In genomic region chr17:18370761-18371160, GRCh38 we compare ENCODE assay signal across 28 cellular contexts. TPM values are rescaled to one million over a fixed set of nuclear protein-coding genes. Genes with fewer than 3 reads are reported as not detected.
"Had no signal": no experiment of that assay in that cellular context is flagged by ENCODE, and none has a peak within 500 bp of the region (broad histone marks: within the 10 kb centered on the region; RNA-seq: fewer than 3 reads in every experiment).

No MANE protein-coding gene starts in this region.

- H3K36me3 Mint-ChIP-seq: stimulated activated effector memory CD8-positive, alpha-beta T cell treated with anti-CD3 and anti-CD28 coated beads, Interleukin-12 subunit alpha, Interleukin-12 subunit beta, amount 100 ng/mL, for 72 hours; stimulated activated memory B cell treated with anti-CD40 and anti-IgM and Interleukin-4, amounts not matched to agents 10 μg/mL and 1 μg/mL and 100 μg/mL, for 72 hours; type B pancreatic cell had no signal

- DNase-seq: stimulated activated CD4-positive, alpha-beta T cell treated with anti-CD3 and anti-CD28 coated beads, Interleukin-2, amount 100 ng/mL, for 48 hours; stimulated activated CD4-positive, alpha-beta T cell treated with anti-CD3 and anti-CD28 coated beads, Interleukin-4, amount 100 ng/mL, for 1 hour; stimulated activated CD4-positive, alpha-beta T cell treated with anti-CD3 and anti-CD28 coated beads, Interleukin-4, amount 100 ng/mL, for 24 hours; stimulated activated CD4-positive, alpha-beta T cell treated with anti-CD3 and anti-CD28 coated beads, Interleukin-4, amount 100 ng/mL, for 4 hours; stimulated activated CD8-positive, alpha-beta memory T cell treated with anti-CD3 and anti-CD28 coated beads, Interleukin-4, amount 100 ng/mL, for 48 hours; stimulated activated naive B cell treated with anti-CD40 and anti-IgM and Interleukin-4, amounts not matched to agents 10 μg/mL and 1 μg/mL and 100 μg/mL, for 72 hours; stimulated activated naive CD4-positive, alpha-beta T cell; stimulated activated naive CD4-positive, alpha-beta T cell treated with Interleukin-2 at 50 U/mL for 16 hours; stimulated activated naive CD8-positive, alpha-beta T cell treated with anti-CD3 and anti-CD28 coated beads, Interleukin-15, amount 100 ng/mL, for 72 hours; stimulated activated naive CD8-positive, alpha-beta T cell treated with anti-CD3 and anti-CD28 coated beads, Interleukin-15, Interleukin-2, amounts not matched to agents 100 U/mL and 50 U/mL, for 24 hours; stomach; substantia nigra; testis; thyroid gland; tibial artery; transverse colon; upper lobe of left lung; uterus had no signal

- H3K27ac ChIP-seq: stomach, suprapubic skin, testis, thoracic aorta, thyroid gland, tibial artery, tibial nerve, transverse colon, upper lobe of left lung, uterus, vagina had no signal

- FAIRE-seq: urothelium cell line had no signal

- H3K4me3 ChIP-seq: stomach, suprapubic skin, testis, thoracic aorta, thyroid gland, tibial artery, tibial nerve, transverse colon, upper lobe of left lung, uterus, vagina had no signal

- H3K27ac Mint-ChIP-seq: stimulated activated effector memory CD8-positive, alpha-beta T cell treated with anti-CD3 and anti-CD28 coated beads, Interleukin-12 subunit alpha, Interleukin-12 subunit beta, amount 100 ng/mL, for 72 hours; stimulated activated memory B cell treated with anti-CD40 and anti-IgM and Interleukin-4, amounts not matched to agents 10 μg/mL and 1 μg/mL and 100 μg/mL, for 72 hours; stimulated activated naive B cell treated with anti-CD40 and anti-IgM and Interleukin-4, amounts not matched to agents 10 μg/mL and 1 μg/mL and 100 μg/mL, for 72 hours; stimulated activated naive CD8-positive, alpha-beta T cell treated with anti-CD3 and anti-CD28 coated beads, Interleukin-15, amount 100 ng/mL, for 72 hours; stimulated activated naive CD8-positive, alpha-beta T cell treated with anti-CD3 and anti-CD28 coated beads, Interleukin-15, Interleukin-2, amounts not matched to agents 100 ng/mL and 50 ng/mL, for 24 hours; type B pancreatic cell had no signal

- ATAC-seq: stimulated activated naive CD8-positive, alpha-beta T cell treated with anti-CD3 and anti-CD28 coated beads, Interleukin-15, amount 100 ng/mL, for 72 hours; stimulated activated naive CD8-positive, alpha-beta T cell treated with anti-CD3 and anti-CD28 coated beads, Interleukin-15, Interleukin-2, amounts not matched to agents 100 U/mL and 50 U/mL, for 24 hours had no signal

- H3K9me3 Mint-ChIP-seq: stimulated activated effector memory CD8-positive, alpha-beta T cell treated with anti-CD3 and anti-CD28 coated beads, Interleukin-12 subunit alpha, Interleukin-12 subunit beta, amount 100 ng/mL, for 72 hours; stimulated activated naive CD8-positive, alpha-beta T cell treated with anti-CD3 and anti-CD28 coated beads, Interleukin-15, Interleukin-2, amounts not matched to agents 100 ng/mL and 50 ng/mL, for 24 hours; type B pancreatic cell had no signal

- H3K4me3 Mint-ChIP-seq: stimulated activated effector memory CD8-positive, alpha-beta T cell treated with anti-CD3 and anti-CD28 coated beads, Interleukin-12 subunit alpha, Interleukin-12 subunit beta, amount 100 ng/mL, for 72 hours; stimulated activated memory B cell treated with anti-CD40 and anti-IgM and Interleukin-4, amounts not matched to agents 10 μg/mL and 1 μg/mL and 100 μg/mL, for 72 hours; stimulated activated naive B cell treated with anti-CD40 and anti-IgM and Interleukin-4, amounts not matched to agents 10 μg/mL and 1 μg/mL and 100 μg/mL, for 72 hours; stimulated activated naive CD8-positive, alpha-beta T cell treated with anti-CD3 and anti-CD28 coated beads, Interleukin-15, amount 100 ng/mL, for 72 hours; stimulated activated naive CD8-positive, alpha-beta T cell treated with anti-CD3 and anti-CD28 coated beads, Interleukin-15, Interleukin-2, amounts not matched to agents 100 ng/mL and 50 ng/mL, for 24 hours; type B pancreatic cell had no signal

- H3K27me3 ChIP-seq: suprapubic skin, testis, thyroid gland, transverse colon, upper lobe of left lung, uterus, vagina had no signal

- H3K4me1 ChIP-seq: stomach, suprapubic skin, testis, thyroid gland, tibial artery, tibial nerve, transverse colon, upper lobe of left lung, uterus, vagina had no signal

- H3K9me3 ChIP-seq: suprapubic skin, testis, thoracic aorta, thyroid gland, transverse colon, uterus, vagina had no signal

- H3K27me3 Mint-ChIP-seq: stimulated activated naive CD8-positive, alpha-beta T cell treated with anti-CD3 and anti-CD28 coated beads, Interleukin-15, amount 100 ng/mL, for 72 hours; type B pancreatic cell had no signal

- H3K36me3 ChIP-seq: stomach, suprapubic skin, thoracic aorta, thyroid gland, tibial artery, tibial nerve, transverse colon, upper lobe of left lung, uterus, vagina had no signal

RNA-seq across cellular contexts. Expression of gene EVPLL, which starts 6.8 kb away (rescaled TPM):
- total RNA-seq: temporal lobe, thoracic aorta, tibial nerve, uterus had no signal
